In the genomic region with DNA sequence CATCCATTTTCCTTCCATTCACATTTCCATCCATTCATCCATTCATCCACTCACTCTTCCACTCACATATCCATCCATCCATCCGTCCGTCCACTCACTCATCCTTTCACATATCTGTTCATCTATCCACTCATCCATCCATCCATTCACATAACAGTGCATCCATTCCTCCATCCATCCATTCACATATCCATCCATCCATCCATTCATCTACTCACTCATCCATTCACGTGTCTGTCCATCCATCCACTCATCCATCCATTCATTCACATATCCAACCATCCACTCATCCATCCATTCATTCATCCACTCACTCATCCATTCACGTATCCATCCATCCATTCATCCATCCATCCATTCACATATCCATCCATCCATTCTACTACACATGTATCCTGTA, we compare ENCODE assay signal across 30 cellular contexts. TPM values are rescaled to one million over a fixed set of nuclear protein-coding genes. Genes with fewer than 3 reads are reported as not detected.
"Had no signal": no experiment of that assay in that cellular context is flagged by ENCODE, and none has a peak within 500 bp of the region (broad histone marks: within the 10 kb centered on the region; RNA-seq: fewer than 3 reads in every experiment).

No MANE protein-coding gene starts in this region.

- H3K27ac ChIP-seq: adrenal gland, body of pancreas, esophagus muscularis mucosa, foreskin keratinocyte, gastrocnemius medialis, heart right ventricle had no signal

- FAIRE-seq: colon had no signal

- H3K9me3 ChIP-seq: adrenal gland, body of pancreas, esophagus muscularis mucosa, gastrocnemius medialis, heart right ventricle had no signal

- H3K4me3 ChIP-seq: adrenal gland, body of pancreas, esophagus muscularis mucosa, gastrocnemius medialis, heart right ventricle had no signal

- DNase-seq: activated CD4-positive, alpha-beta memory T cell treated with anti-CD3 and anti-CD28 coated beads, Interleukin-2, amount 10 ng/mL, durations not matched to agents 7 days and 5 days; activated CD4-positive, alpha-beta T cell treated with anti-CD3 and anti-CD28 coated beads for 1 hour; activated CD4-positive, alpha-beta T cell treated with anti-CD3 and anti-CD28 coated beads for 4 hours; activated CD4-positive, alpha-beta T cell treated with anti-CD3 and anti-CD28 coated beads, Interleukin-2, amount 10 ng/mL, durations not matched to agents 7 days and 5 days; activated CD4-positive, alpha-beta T cell treated with anti-CD3 and anti-CD28 coated beads, Interleukin-2, amount 50 U/mL, for 4 hours; activated effector memory CD4-positive, alpha-beta T cell treated with anti-CD3 and anti-CD28 coated beads, Interleukin-2, amount 50 U/mL, for 16 hours; activated naive CD4-positive, alpha-beta T cell treated with anti-CD3 and anti-CD28 coated beads for 36 hours; activated T-cell treated with anti-CD3 and anti-CD28 coated beads, Interleukin-2, amount 50 U/mL, for 1 hour; activated T-cell treated with anti-CD3 and anti-CD28 coated beads, Interleukin-2, amount 50 U/mL, for 48 hours; adrenal gland; amygdala; aorta; body of pancreas; caudate nucleus; cortex of kidney; dermis blood vessel endothelial cell; effector CD4-positive, alpha-beta T cell; effector memory CD8-positive, alpha-beta T cell; erythroblast; gastrocnemius medialis; heart right ventricle; T-helper 2 cell had no signal

- H3K4me1 ChIP-seq: adrenal gland, body of pancreas, esophagus muscularis mucosa, foreskin keratinocyte, gastrocnemius medialis, heart right ventricle had no signal

- ATAC-seq: activated naive CD4-positive, alpha-beta T cell treated with anti-CD3 and anti-CD28 coated beads, Interleukin-2, amount 50 U/mL, for 72 hours; body of pancreas; effector memory CD8-positive, alpha-beta T cell; gastrocnemius medialis; heart right ventricle had no signal

- H3K27me3 ChIP-seq: adrenal gland, body of pancreas, gastrocnemius medialis, heart right ventricle had no signal

- H3K36me3 ChIP-seq: adrenal gland, esophagus muscularis mucosa, gastrocnemius medialis, heart right ventricle had no signal

RNA-seq across cellular contexts. Expression of gene SCNN1G, which starts 42.6 kb away (rescaled TPM):
- total RNA-seq: activated CD4-positive, alpha-beta memory T cell treated with anti-CD3 and anti-CD28 coated beads, Interleukin-2, amount 10 ng/mL, durations not matched to agents 7 days and 5 days; activated CD4-positive, alpha-beta T cell treated with anti-CD3 and anti-CD28 coated beads, Interleukin-2, amount 10 ng/mL, durations not matched to agents 7 days and 5 days; activated naive CD4-positive, alpha-beta T cell treated with anti-CD3 and anti-CD28 coated beads for 36 hours; activated naive CD4-positive, alpha-beta T cell treated with anti-CD3 and anti-CD28 coated beads, Interleukin-2, amount 50 U/mL, for 72 hours; activated T-helper 1 cell treated with anti-CD3 and anti-CD28 coated beads, Interleukin-12 subunit alpha, Interleukin-12 subunit beta, Interleukin-2, Interleukin-4 antibody, amounts not matched to agents 30 ng/mL and 10 ng/mL and 1 ng/mL, durations not matched to agents 14 hours and 24 hours and 36 hours; activated T-helper 2 cell treated with anti-CD3 and anti-CD28 coated beads, Interferon-gamma antibody, Interleukin-2, Interleukin-4, amounts not matched to agents 10 μg/mL and 5 μg/mL and 100 μg/mL, durations not matched to agents 14 hours and 24 hours and 36 hours; aorta; chondrocyte; foreskin keratinocyte; T-helper 1 cell treated with Interleukin-12 subunit alpha and Interleukin-12 subunit beta and Interleukin-4 antibody, amounts not matched to agents 30 ng/mL and 1 ng/mL, for 36 hours had no signal
